Comparison of ENCODE assay signal across 8 cellular contexts in the genomic region with DNA sequence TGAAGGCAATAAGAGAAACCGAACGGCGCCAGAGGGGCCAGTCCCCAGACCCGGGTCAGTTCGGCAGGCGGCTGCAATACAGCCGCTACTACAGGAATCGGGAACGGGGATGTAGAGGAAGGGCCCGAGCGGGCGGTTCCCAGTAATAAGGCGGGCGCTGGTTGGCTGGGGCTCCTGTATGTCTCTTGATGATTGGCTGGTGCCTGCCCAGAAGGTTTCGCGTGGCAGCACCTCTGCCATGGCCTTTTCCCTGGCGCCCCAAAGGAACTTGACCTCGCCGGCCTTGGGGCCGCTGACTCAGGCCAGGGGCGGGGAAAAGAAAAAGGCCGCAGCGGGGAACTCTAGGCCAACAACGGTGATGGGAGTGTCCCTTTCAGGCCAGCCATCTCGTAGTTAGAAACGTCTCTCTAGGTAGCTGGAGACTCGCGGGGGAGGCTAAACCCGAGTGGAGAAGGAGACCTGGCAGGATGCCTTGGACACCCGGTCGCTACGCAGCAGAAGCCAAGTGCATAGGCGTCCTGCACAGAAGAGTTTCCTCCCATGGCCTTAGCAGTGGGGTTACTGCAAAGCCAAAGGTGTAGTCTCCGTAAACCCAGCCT. TPM values are rescaled to one million over a fixed set of nuclear protein-coding genes. Genes with fewer than 3 reads are reported as not detected.
DNase-seq lines count a peak whose midpoint lies in the region; ATAC-seq, FAIRE-seq and TF ChIP-seq lines count a peak whose summit lies in the region.

Gene IBTK, minus strand, starts transcription at position 111 of the 599 bp plus-strand sequence. CDS start 7,258 bp downstream, outside the sequence.

- H3K9me3 ChIP-seq in pancreas (no peaks in the 10 kb centered on the region), tibial artery (no peaks in the 10 kb centered on the region)

- H3K36me3 Mint-ChIP-seq in activated naive CD8-positive, alpha-beta T cell: peaks cover 2% of the 10 kb centered on the region

- peaks cover 43% of the 10 kb centered on the region for H3K4me1 Mint-ChIP-seq in activated naive CD8-positive, alpha-beta T cell (ENCODE audit: low read depth)

- H3K27ac ChIP-seq in pancreas (peak within 1 kb of the TSS; percentile 93 to 99 (median 98)), tibial artery (peak within 1 kb of the TSS; percentile 90 to 92)

- peak; percentile 94 for DNase-seq in GM10248 (ENCODE audit: extremely low spot score)
- peak; percentile 83 for DNase-seq in NCI-H1105 (lab: John Stamatoyannopoulos, UW)
- DNase-seq in SKM-1 treated with dmso at 0.1 percent for 144 hours (lab: John Stamatoyannopoulos, UW; ENCODE audit: unreplicated experiment): peak; percentile 92
- DNase-seq in head of caudate nucleus: peak; percentile 91 to 99 (median 97)
- DNase-seq in pancreas: peak; percentile 93 to 97 (median 94)
- peak; percentile 94 to 97 for DNase-seq in tibial artery

- FAIRE-seq in pancreas (lab: Jason Lieb, UNC): no peak

- TF ChIP-seq CTCF in GM10248 (IDR thresholded peaks at IDR 0.05; ENCODE audit: control extremely low read depth, extremely low read depth, low read depth, missing control alignments): no peak
- TF ChIP-seq CTCF in pancreas (IDR thresholded peaks at IDR 0.05): no peak
- TF ChIP-seq CTCF in tibial artery (IDR thresholded peaks at IDR 0.05): peak in 1 of 2 experiments; percentile 15

- no peaks in the 10 kb centered on the region for H3K9me3 Mint-ChIP-seq in activated naive CD8-positive, alpha-beta T cell (ENCODE audit: low read depth)

- H3K27me3 ChIP-seq in pancreas (no peaks in the 10 kb centered on the region), tibial artery (no peaks in the 10 kb centered on the region)

- H3K4me3 ChIP-seq in pancreas (peak within 1 kb of the TSS; percentile 68 to 97 (median 84)), tibial artery (peak within 1 kb of the TSS; percentile 88 to 94)

- 0 to 1% methylated on average over 34 of the region's 34 CpGs for WGBS in pancreas, 2 donors

- H3K4me1 ChIP-seq in pancreas (peaks cover 21 to 32% (median 23%) of the 10 kb centered on the region in 3 donors), tibial artery (peaks cover 0 to 41% (median 15%) of the 10 kb centered on the region in 4 donors)

- POLR2A ChIA-PET in GM10248 (lab: Yijun Ruan, JAX): interaction anchor here (1.0 kb wide), 1 partner anchor 818 kb away, joined by 3 read pairs; the partner anchor contains the start of gene UBE3D

- CTCF ChIA-PET in GM10248 (lab: Yijun Ruan, JAX): interaction anchor here (1.1 to 2.7 kb wide), 8 partner anchors 12 to 967 kb away, joined by 3 to 15 read pairs (median 4); partner anchors contain the start of genes DOP1A and UBE3D

- intact Hi-C loops in head of caudate nucleus (cut with DNase I): no loop called here
- intact Hi-C loops in pancreas (cut with DNase I): no loop called here
- intact Hi-C loops in tibial artery (cut with DNase I; ENCODE audit: low total_unique reads): loop anchor here (5.0 kb wide), 1 partner anchor 685 kb away; no protein-coding TSS in a partner anchor

- peak; percentile 82 for ATAC-seq in HG02623 (IDR thresholded peaks at IDR 0.05; ENCODE audit: unreplicated experiment)
- peak; percentile 95 to 97 (median 96) for ATAC-seq in pancreas

- H3K27ac Mint-ChIP-seq in activated naive CD8-positive, alpha-beta T cell: peak within 1 kb of the TSS; percentile 94

- no peaks in the 10 kb centered on the region for H3K27me3 Mint-ChIP-seq in activated naive CD8-positive, alpha-beta T cell

- H3K36me3 ChIP-seq in pancreas: no peaks in the 10 kb centered on the region
- no peaks in the 10 kb centered on the region for H3K36me3 ChIP-seq in tibial artery

- H3K4me3 Mint-ChIP-seq in activated naive CD8-positive, alpha-beta T cell: peak within 1 kb of the TSS; percentile 99

RNA-seq across cellular contexts. Expression of gene IBTK, which starts in this region (rescaled TPM):
- total RNA-seq in pancreas: 10 to 100 TPM; 14.3 to 22.7 (median 20.6) TPM
- polyA plus RNA-seq in pancreas: 10 to 100 TPM; 12.9 to 20.8 TPM

Comparison
In these comparisons a context has a peak if more than half of its experiments do, and no peak if none do; other contexts are left out.
1. Peak in every context shown above with its lines: DNase-seq, ATAC-seq, H3K4me3 ChIP-seq and H3K27ac ChIP-seq.